In genomic region chr2:144230057-144230451, GRCh38 we compare ENCODE assay signal across 22 cellular contexts.
DNase-seq lines count a peak whose midpoint lies in the region; ATAC-seq, FAIRE-seq and TF ChIP-seq lines count a peak whose summit lies in the region.
"Had no signal": no experiment of that assay in that cellular context is flagged by ENCODE, and none has a peak within 500 bp of the region (broad histone marks: within the 10 kb centered on the region; RNA-seq: fewer than 3 reads in every experiment).

No MANE protein-coding gene starts in this region.

- no peaks in the 10 kb centered on the region for H3K27me3 ChIP-seq in astrocyte (ENCODE audit: insufficient read depth, low read length)
- H3K27me3 ChIP-seq: esophagus squamous epithelium, gastrocnemius medialis, suprapubic skin had no signal

- H3K4me1 Mint-ChIP-seq in natural killer cell treated with Interleukin-12 subunit alpha and Interleukin-12 subunit beta and Interleukin-15 and Interleukin-18, amount 100 ng/mL, for 72 hours (ENCODE audit: low read depth in 2 of 2): peaks cover 38 to 56% of the 10 kb centered on the region in 2 donors
- H3K4me1 Mint-ChIP-seq in natural killer cell: peaks cover 39 to 44% of the 10 kb centered on the region in 2 donors
- H3K4me1 Mint-ChIP-seq in astrocyte (ENCODE audit: low read depth, unreplicated experiment): peaks cover 8% of the 10 kb centered on the region

- H3K27me3 Mint-ChIP-seq in natural killer cell treated with Interleukin-12 subunit alpha and Interleukin-12 subunit beta and Interleukin-15 and Interleukin-18, amount 100 ng/mL, for 72 hours: no peaks in the 10 kb centered on the region
- H3K27me3 Mint-ChIP-seq in natural killer cell (ENCODE audit: low read depth in 2 of 2) (no peaks in the 10 kb centered on the region), astrocyte (ENCODE audit: low read depth, unreplicated experiment) (no peaks in the 10 kb centered on the region)
- H3K27me3 Mint-ChIP-seq: activated naive CD8-positive, alpha-beta T cell; effector memory CD8-positive, alpha-beta T cell had no signal

- intact Hi-C loops in natural killer cell (cut with micrococcal nuclease): no loop called here

- no peak overlapping the region for H3K4me2 ChIP-seq in astrocyte (ENCODE audit: low read length)

- ATAC-seq in natural killer cell treated with Interleukin-12 subunit alpha and Interleukin-12 subunit beta and Interleukin-15 and Interleukin-18, amount 100 ng/mL, for 72 hours: no peak
- ATAC-seq in natural killer cell: no peak
- ATAC-seq: effector memory CD8-positive, alpha-beta T cell; gastrocnemius medialis; lower lobe of right lung; WTC11 had no signal

- H3K79me2 ChIP-seq in astrocyte (ENCODE audit: insufficient read depth, low read length): no peaks in the 10 kb centered on the region

- no peak for FAIRE-seq in astrocyte (lab: Jason Lieb, UNC)
- FAIRE-seq: GM18507 had no signal

- H4K20me1 ChIP-seq in astrocyte (ENCODE audit: insufficient read depth, low read length): no peaks in the 10 kb centered on the region

- H3K9ac ChIP-seq in astrocyte (ENCODE audit: low read length): no peak overlapping the region

- TF ChIP-seq CTCF in natural killer cell (IDR thresholded peaks at IDR 0.05) (no peak), astrocyte (IDR thresholded peaks at IDR 0.05; ENCODE audit: insufficient read depth, low read depth, low read length) (no peak)

- H2AFZ ChIP-seq in astrocyte (ENCODE audit: low read depth, low read length): no peak overlapping the region

- no peaks in the 10 kb centered on the region for H3K36me3 ChIP-seq in astrocyte (ENCODE audit: insufficient read depth, low read length)
- H3K36me3 ChIP-seq: esophagus squamous epithelium, gastrocnemius medialis, lower lobe of right lung, prostate gland, suprapubic skin had no signal

- no peak overlapping the region for H3K4me3 ChIP-seq in astrocyte (ENCODE audit: insufficient read depth, low read depth, low read length)
- H3K4me3 ChIP-seq: esophagus squamous epithelium, gastrocnemius medialis, lower lobe of right lung, prostate gland, suprapubic skin had no signal

- DNase-seq in natural killer cell treated with Interleukin-12 subunit alpha and Interleukin-12 subunit beta and Interleukin-15 and Interleukin-18, amount 100 ng/mL, for 72 hours (ENCODE audit: low spot score): no peak
- DNase-seq in natural killer cell (no peak), NCI-H524 (lab: John Stamatoyannopoulos, UW) (peak; percentile 24 to 82), astrocyte (ENCODE audit: low read depth) (no peak), SW480 (ENCODE audit: low spot score) (no peak), ecto neural progenitor cell (ENCODE audit: low spot score) (no peak), NCI-H526 treated with DMSO at 0.1 percent for 48 hours (lab: John Stamatoyannopoulos, UW) (no peak), NCI-H748 treated with DMSO at 0.1 percent for 48 hours (lab: John Stamatoyannopoulos, UW) (no peak)
- DNase-seq: activated CD4-positive, alpha-beta T cell treated with anti-CD3 and anti-CD28 coated beads, Interleukin-2, amount 50 U/mL, for 48 hours; effector memory CD8-positive, alpha-beta T cell; esophagus squamous epithelium; gastrocnemius medialis; lower lobe of right lung; NCI-H2029; RPMI8226 had no signal

- H3K9me3 ChIP-seq in astrocyte (ENCODE audit: insufficient read depth, low read depth, low read length): no peaks in the 10 kb centered on the region
- H3K9me3 ChIP-seq: esophagus squamous epithelium, gastrocnemius medialis, lower lobe of right lung, prostate gland, suprapubic skin had no signal

- H3K9me3 Mint-ChIP-seq in natural killer cell treated with Interleukin-12 subunit alpha and Interleukin-12 subunit beta and Interleukin-15 and Interleukin-18, amount 100 ng/mL, for 72 hours: no peaks in the 10 kb centered on the region
- no peaks in the 10 kb centered on the region for H3K9me3 Mint-ChIP-seq in natural killer cell
- H3K9me3 Mint-ChIP-seq in astrocyte (ENCODE audit: unreplicated experiment): no peaks in the 10 kb centered on the region
- H3K9me3 Mint-ChIP-seq: CD14-positive monocyte; effector memory CD8-positive, alpha-beta T cell; T-helper 2 cell treated with Interferon-gamma antibody and Interleukin-4, amounts not matched to agents 5 μg/mL and 100 μg/mL, for 36 hours; WTC11 had no signal

- H3K4me1 ChIP-seq in astrocyte (ENCODE audit: insufficient read depth, low read length): no peaks in the 10 kb centered on the region
- H3K4me1 ChIP-seq: esophagus squamous epithelium, gastrocnemius medialis, lower lobe of right lung, prostate gland, suprapubic skin had no signal

- peak overlapping the region; percentile 6 for H3K4me3 Mint-ChIP-seq in natural killer cell treated with Interleukin-12 subunit alpha and Interleukin-12 subunit beta and Interleukin-15 and Interleukin-18, amount 100 ng/mL, for 72 hours
- no peak overlapping the region for H3K4me3 Mint-ChIP-seq in natural killer cell
- no peak overlapping the region for H3K4me3 Mint-ChIP-seq in astrocyte (ENCODE audit: unreplicated experiment)
- H3K4me3 Mint-ChIP-seq: activated naive CD8-positive, alpha-beta T cell; CD14-positive monocyte; T-helper 2 cell treated with Interferon-gamma antibody and Interleukin-4, amounts not matched to agents 5 μg/mL and 100 μg/mL, for 36 hours; WTC11 had no signal

- peak overlapping the region; percentile 68 to 82 for H3K27ac Mint-ChIP-seq in natural killer cell treated with Interleukin-12 subunit alpha and Interleukin-12 subunit beta and Interleukin-15 and Interleukin-18, amount 100 ng/mL, for 72 hours
- H3K27ac Mint-ChIP-seq in natural killer cell: no peak overlapping the region
- H3K27ac Mint-ChIP-seq in astrocyte (ENCODE audit: unreplicated experiment): peak overlapping the region; percentile 77
- H3K27ac Mint-ChIP-seq: activated naive CD8-positive, alpha-beta T cell; CD14-positive monocyte; T-helper 2 cell treated with Interferon-gamma antibody and Interleukin-4, amounts not matched to agents 5 μg/mL and 100 μg/mL, for 36 hours; WTC11 had no signal

- H3K27ac ChIP-seq in astrocyte (ENCODE audit: low read depth, low read length): no peak overlapping the region
- H3K27ac ChIP-seq: esophagus squamous epithelium, gastrocnemius medialis, lower lobe of right lung, prostate gland, suprapubic skin had no signal

- H3K36me3 Mint-ChIP-seq in natural killer cell treated with Interleukin-12 subunit alpha and Interleukin-12 subunit beta and Interleukin-15 and Interleukin-18, amount 100 ng/mL, for 72 hours: peaks cover 20% of the 10 kb centered on the region
- H3K36me3 Mint-ChIP-seq in natural killer cell (no peaks in the 10 kb centered on the region), astrocyte (ENCODE audit: low read depth, unreplicated experiment) (peaks cover 2% of the 10 kb centered on the region)
- H3K36me3 Mint-ChIP-seq: WTC11 had no signal

Comparison
In these comparisons a context has a peak if more than half of its experiments do, and no peak if none do; other contexts are left out.
1. H3K27ac Mint-ChIP-seq: peak in natural killer cell treated with Interleukin-12 subunit alpha and Interleukin-12 subunit beta and Interleukin-15 and Interleukin-18, amount 100 ng/mL, for 72 hours (2 of 2) and astrocyte (single experiment); none in natural killer cell (0 of 2).
2. DNase-seq: peak in NCI-H524 (2 of 2); none in natural killer cell treated with Interleukin-12 subunit alpha and Interleukin-12 subunit beta and Interleukin-15 and Interleukin-18, amount 100 ng/mL, for 72 hours (single experiment), natural killer cell (single experiment), astrocyte (single experiment), SW480 (single experiment), ecto neural progenitor cell (single experiment), NCI-H526 treated with DMSO at 0.1 percent for 48 hours (single experiment) and NCI-H748 treated with DMSO at 0.1 percent for 48 hours (single experiment).